Comparison of ENCODE assay signal across 21 cellular contexts in the genomic region with DNA sequence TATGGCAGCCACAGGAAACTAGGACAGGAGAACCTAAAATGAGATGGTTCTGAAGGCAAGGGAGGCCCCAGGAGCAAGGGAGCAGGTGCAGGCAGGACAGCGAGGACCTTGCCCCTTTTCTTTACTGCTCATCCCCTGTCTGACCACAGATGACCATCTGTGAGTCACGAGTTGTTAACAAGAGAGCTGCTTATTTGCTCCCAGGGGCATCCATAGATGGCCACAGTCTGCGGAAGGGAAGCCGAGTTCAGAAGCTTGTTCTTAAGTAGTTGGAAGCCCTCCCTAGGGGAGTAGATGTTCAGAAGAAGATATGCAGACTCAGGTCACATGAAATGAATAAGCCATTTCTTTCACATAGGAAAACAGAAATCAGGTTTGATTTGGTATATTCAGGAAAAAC.
DNase-seq lines count a peak whose midpoint lies in the region; ATAC-seq and TF ChIP-seq lines count a peak whose summit lies in the region.
"Had no signal": no experiment of that assay in that cellular context is flagged by ENCODE, and none has a peak within 500 bp of the region (broad histone marks: within the 10 kb centered on the region; RNA-seq: fewer than 3 reads in every experiment).

No MANE protein-coding gene starts in this region.

- peaks cover 34% of the 10 kb centered on the region for H3K4me1 Mint-ChIP-seq in chondrocyte (ENCODE audit: low read depth)
- H3K4me1 Mint-ChIP-seq in activated CD8-positive, alpha-beta memory T cell treated with anti-CD3 and anti-CD28 coated beads, Interleukin-2, amount 10 ng/mL, durations not matched to agents 7 days and 5 days: peaks cover 4% of the 10 kb centered on the region
- H3K4me1 Mint-ChIP-seq: activated CD4-positive, alpha-beta T cell treated with anti-CD3 and anti-CD28 coated beads, Interleukin-2, amount 10 ng/mL, durations not matched to agents 24 days and 14 days; activated naive CD4-positive, alpha-beta T cell treated with anti-CD3 and anti-CD28 coated beads, Interleukin-2, amount 50 U/mL, for 24 hours; immature natural killer cell had no signal

- no peaks in the 10 kb centered on the region for H3K27me3 Mint-ChIP-seq in chondrocyte (ENCODE audit: low read depth)
- no peaks in the 10 kb centered on the region for H3K27me3 Mint-ChIP-seq in activated CD8-positive, alpha-beta memory T cell treated with anti-CD3 and anti-CD28 coated beads, Interleukin-2, amount 10 ng/mL, durations not matched to agents 7 days and 5 days
- H3K27me3 Mint-ChIP-seq: activated CD4-positive, alpha-beta T cell treated with anti-CD3 and anti-CD28 coated beads, Interleukin-2, amount 10 ng/mL, durations not matched to agents 24 days and 14 days; activated naive CD4-positive, alpha-beta T cell treated with anti-CD3 and anti-CD28 coated beads, Interleukin-2, amount 50 U/mL, for 24 hours; effector memory CD8-positive, alpha-beta T cell had no signal

- no peak overlapping the region for H3K4me3 ChIP-seq in AG10803 (ENCODE audit: low read length)
- H3K4me3 ChIP-seq: gastroesophageal sphincter, prostate gland, SJSA1 had no signal

- peaks cover 16% of the 10 kb centered on the region for H3K36me3 Mint-ChIP-seq in chondrocyte (ENCODE audit: low read depth)
- H3K36me3 Mint-ChIP-seq in activated CD8-positive, alpha-beta memory T cell treated with anti-CD3 and anti-CD28 coated beads, Interleukin-2, amount 10 ng/mL, durations not matched to agents 7 days and 5 days: no peaks in the 10 kb centered on the region
- H3K36me3 Mint-ChIP-seq: activated naive CD4-positive, alpha-beta T cell treated with anti-CD3 and anti-CD28 coated beads, Interleukin-2, amount 50 U/mL, for 24 hours; immature natural killer cell; natural killer cell treated with Interleukin-12 subunit alpha and Interleukin-12 subunit beta and Interleukin-15 and Interleukin-18, amount 100 ng/mL, for 72 hours had no signal

- ATAC-seq in activated CD8-positive, alpha-beta memory T cell treated with anti-CD3 and anti-CD28 coated beads, Interleukin-2, amount 10 ng/mL, durations not matched to agents 7 days and 5 days: no peak
- ATAC-seq: effector memory CD8-positive, alpha-beta T cell; gastroesophageal sphincter; natural killer cell treated with Interleukin-12 subunit alpha and Interleukin-12 subunit beta and Interleukin-15 and Interleukin-18, amount 100 ng/mL, for 72 hours had no signal

- no peak overlapping the region for H3K4me3 Mint-ChIP-seq in chondrocyte (ENCODE audit: unreplicated experiment)
- H3K4me3 Mint-ChIP-seq in activated CD8-positive, alpha-beta memory T cell treated with anti-CD3 and anti-CD28 coated beads, Interleukin-2, amount 10 ng/mL, durations not matched to agents 7 days and 5 days: no peak overlapping the region
- H3K4me3 Mint-ChIP-seq: activated CD4-positive, alpha-beta T cell treated with anti-CD3 and anti-CD28 coated beads, Interleukin-2, amount 10 ng/mL, durations not matched to agents 24 days and 14 days; activated naive CD4-positive, alpha-beta T cell treated with anti-CD3 and anti-CD28 coated beads, Interleukin-2, amount 50 U/mL, for 24 hours; effector memory CD8-positive, alpha-beta T cell; immature natural killer cell; natural killer cell treated with Interleukin-12 subunit alpha and Interleukin-12 subunit beta and Interleukin-15 and Interleukin-18, amount 100 ng/mL, for 72 hours had no signal

- CTCF ChIA-PET in activated CD8-positive, alpha-beta memory T cell treated with anti-CD3 and anti-CD28 coated beads, Interleukin-2, amount 10 ng/mL, durations not matched to agents 7 days and 5 days (lab: Charles Lee): no interaction called here

- TF ChIP-seq CTCF in AG10803 (conservative IDR thresholded peaks at IDR 0.05; ENCODE audit: low read length) (no peak), chondrocyte (IDR thresholded peaks at IDR 0.05) (no peak)

- peak; percentile 55 for DNase-seq in AG10803 (ENCODE audit: low read depth)
- peak; percentile 38 for DNase-seq in HT1080 (ENCODE audit: low read depth)
- DNase-seq in chondrocyte (ENCODE audit: low spot score): no peak
- DNase-seq in kidney tubule cell (ENCODE audit: low spot score): peak; percentile 22
- no peak for DNase-seq in stimulated activated CD4-positive, alpha-beta T cell treated with anti-CD3 and anti-CD28 coated beads, Interleukin-12 subunit alpha, Interleukin-12 subunit beta, amount 100 ng/mL, for 4 hours
- no peak for DNase-seq in NCI-H187 (lab: John Stamatoyannopoulos, UW)
- DNase-seq in NCI-H2196 (lab: John Stamatoyannopoulos, UW; ENCODE audit: unreplicated experiment): no peak
- DNase-seq in activated CD8-positive, alpha-beta memory T cell treated with anti-CD3 and anti-CD28 coated beads, Interleukin-2, amount 10 ng/mL, durations not matched to agents 7 days and 5 days: no peak
- DNase-seq: activated CD4-positive, alpha-beta T cell treated with anti-CD3 and anti-CD28 coated beads, Interleukin-2, amount 10 ng/mL, durations not matched to agents 24 days and 14 days; Caco-2; central memory CD4-positive, alpha-beta T cell; effector memory CD8-positive, alpha-beta T cell; GDM1; immature natural killer cell; NCI-H1694; NCI-H446 had no signal

- H3K9me3 Mint-ChIP-seq in chondrocyte (ENCODE audit: low read depth): no peaks in the 10 kb centered on the region
- peaks cover 2% of the 10 kb centered on the region for H3K9me3 Mint-ChIP-seq in activated CD8-positive, alpha-beta memory T cell treated with anti-CD3 and anti-CD28 coated beads, Interleukin-2, amount 10 ng/mL, durations not matched to agents 7 days and 5 days (ENCODE audit: low read depth)
- H3K9me3 Mint-ChIP-seq: activated naive CD4-positive, alpha-beta T cell treated with anti-CD3 and anti-CD28 coated beads, Interleukin-2, amount 50 U/mL, for 24 hours; effector memory CD8-positive, alpha-beta T cell; immature natural killer cell; natural killer cell treated with Interleukin-12 subunit alpha and Interleukin-12 subunit beta and Interleukin-15 and Interleukin-18, amount 100 ng/mL, for 72 hours had no signal

- H3K27ac Mint-ChIP-seq in chondrocyte (ENCODE audit: unreplicated experiment): peak overlapping the region; percentile 19
- no peak overlapping the region for H3K27ac Mint-ChIP-seq in activated CD8-positive, alpha-beta memory T cell treated with anti-CD3 and anti-CD28 coated beads, Interleukin-2, amount 10 ng/mL, durations not matched to agents 7 days and 5 days
- H3K27ac Mint-ChIP-seq: activated CD4-positive, alpha-beta T cell treated with anti-CD3 and anti-CD28 coated beads, Interleukin-2, amount 10 ng/mL, durations not matched to agents 24 days and 14 days; activated naive CD4-positive, alpha-beta T cell treated with anti-CD3 and anti-CD28 coated beads, Interleukin-2, amount 50 U/mL, for 24 hours; effector memory CD8-positive, alpha-beta T cell; immature natural killer cell; natural killer cell treated with Interleukin-12 subunit alpha and Interleukin-12 subunit beta and Interleukin-15 and Interleukin-18, amount 100 ng/mL, for 72 hours had no signal

Comparison
In these comparisons a context has a peak if more than half of its experiments do, and no peak if none do; other contexts are left out.
1. DNase-seq: peak in AG10803 (single experiment), HT1080 (single experiment) and kidney tubule cell (single experiment); none in chondrocyte (single experiment), stimulated activated CD4-positive, alpha-beta T cell treated with anti-CD3 and anti-CD28 coated beads, Interleukin-12 subunit alpha, Interleukin-12 subunit beta, amount 100 ng/mL, for 4 hours (single experiment), NCI-H187 (0 of 2), NCI-H2196 (single experiment) and activated CD8-positive, alpha-beta memory T cell treated with anti-CD3 and anti-CD28 coated beads, Interleukin-2, amount 10 ng/mL, durations not matched to agents 7 days and 5 days (single experiment).